In the genomic region with DNA sequence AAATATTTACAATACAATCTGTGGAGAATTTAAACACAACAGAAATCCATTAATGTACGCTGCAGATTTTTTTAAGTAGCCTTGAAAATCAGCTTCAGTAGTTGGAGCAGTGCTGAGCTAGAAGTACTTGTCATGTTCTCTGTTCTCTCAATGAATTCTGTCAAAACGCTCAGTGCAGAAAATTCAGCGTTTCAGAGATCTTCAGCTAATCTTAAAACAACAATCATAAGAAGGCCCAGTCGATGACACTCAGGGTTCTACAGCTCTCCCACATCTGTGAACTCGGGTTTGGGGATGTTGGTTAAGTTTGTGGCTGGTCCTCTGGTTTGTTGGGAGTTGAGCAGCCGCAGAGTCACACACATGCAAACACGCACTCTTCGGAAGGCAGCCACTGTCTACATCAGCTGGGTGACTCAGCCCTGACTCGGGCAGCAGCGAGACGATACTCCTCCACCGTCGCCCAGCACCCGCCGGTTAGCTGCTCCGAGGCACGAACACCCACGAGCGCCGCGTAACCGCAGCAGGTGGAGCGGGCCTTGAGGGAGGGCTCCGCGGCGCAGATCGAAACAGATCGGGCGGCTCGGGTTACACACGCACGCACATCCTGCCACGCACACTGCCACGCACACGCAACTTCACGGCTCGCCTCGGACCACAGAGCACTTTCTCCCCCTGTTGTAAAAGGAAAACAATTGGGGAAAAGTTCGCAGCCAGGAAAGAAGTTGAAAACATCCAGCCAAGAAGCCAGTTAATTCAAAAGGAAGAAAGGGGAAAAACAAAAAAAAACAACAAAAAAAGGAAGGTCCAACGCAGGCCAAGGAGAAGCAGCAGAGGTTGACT, we compare ENCODE assay signal across 1 cellular context.
A peak's percentile ranks its signal among the peaks of the same experiment; 100 is the strongest.
TF ChIP-seq lines count a peak whose summit lies in the region.

No MANE protein-coding gene starts in this region.

TF ChIP-seq in HepG2, 621 proteins besides CTCF, POLR2A, EP300 and RAD21 (continued from another document and continues in another):
- TF ChIP-seq, protein P1, sequence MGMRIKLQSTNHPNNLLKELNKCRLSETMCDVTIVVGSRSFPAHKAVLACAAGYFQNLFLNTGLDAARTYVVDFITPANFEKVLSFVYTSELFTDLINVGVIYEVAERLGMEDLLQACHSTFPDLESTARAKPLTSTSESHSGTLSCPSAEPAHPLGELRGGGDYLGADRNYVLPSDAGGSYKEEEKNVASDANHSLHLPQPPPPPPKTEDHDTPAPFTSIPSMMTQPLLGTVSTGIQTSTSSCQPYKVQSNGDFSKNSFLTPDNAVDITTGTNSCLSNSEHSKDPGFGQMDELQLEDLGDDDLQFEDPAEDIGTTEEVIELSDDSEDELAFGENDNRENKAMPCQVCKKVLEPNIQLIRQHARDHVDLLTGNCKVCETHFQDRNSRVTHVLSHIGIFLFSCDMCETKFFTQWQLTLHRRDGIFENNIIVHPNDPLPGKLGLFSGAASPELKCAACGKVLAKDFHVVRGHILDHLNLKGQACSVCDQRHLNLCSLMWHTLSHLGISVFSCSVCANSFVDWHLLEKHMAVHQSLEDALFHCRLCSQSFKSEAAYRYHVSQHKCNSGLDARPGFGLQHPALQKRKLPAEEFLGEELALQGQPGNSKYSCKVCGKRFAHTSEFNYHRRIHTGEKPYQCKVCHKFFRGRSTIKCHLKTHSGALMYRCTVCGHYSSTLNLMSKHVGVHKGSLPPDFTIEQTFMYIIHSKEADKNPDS (CRISPR knock-in tag; IDR thresholded peaks at IDR 0.05): no peak
- TF ChIP-seq, protein P2, sequence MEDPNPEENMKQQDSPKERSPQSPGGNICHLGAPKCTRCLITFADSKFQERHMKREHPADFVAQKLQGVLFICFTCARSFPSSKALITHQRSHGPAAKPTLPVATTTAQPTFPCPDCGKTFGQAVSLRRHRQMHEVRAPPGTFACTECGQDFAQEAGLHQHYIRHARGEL (CRISPR knock-in tag; IDR thresholded peaks at IDR 0.05): no peak
- TF ChIP-seq SPEN (CRISPR knock-in tag; IDR thresholded peaks at IDR 0.05; ENCODE audit: low read depth): no peak; the same call in 1 of the 2 replicates
- TF ChIP-seq NR2F2 (IDR thresholded peaks at IDR 0.05; ENCODE audit: borderline replicate concordance, low read depth): no peak
- TF ChIP-seq, protein P3, sequence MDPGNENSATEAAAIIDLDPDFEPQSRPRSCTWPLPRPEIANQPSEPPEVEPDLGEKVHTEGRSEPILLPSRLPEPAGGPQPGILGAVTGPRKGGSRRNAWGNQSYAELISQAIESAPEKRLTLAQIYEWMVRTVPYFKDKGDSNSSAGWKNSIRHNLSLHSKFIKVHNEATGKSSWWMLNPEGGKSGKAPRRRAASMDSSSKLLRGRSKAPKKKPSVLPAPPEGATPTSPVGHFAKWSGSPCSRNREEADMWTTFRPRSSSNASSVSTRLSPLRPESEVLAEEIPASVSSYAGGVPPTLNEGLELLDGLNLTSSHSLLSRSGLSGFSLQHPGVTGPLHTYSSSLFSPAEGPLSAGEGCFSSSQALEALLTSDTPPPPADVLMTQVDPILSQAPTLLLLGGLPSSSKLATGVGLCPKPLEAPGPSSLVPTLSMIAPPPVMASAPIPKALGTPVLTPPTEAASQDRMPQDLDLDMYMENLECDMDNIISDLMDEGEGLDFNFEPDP (CRISPR knock-in tag; conservative IDR thresholded peaks at IDR 0.05): no peak
- no peak for TF ChIP-seq HNRNPUL1 (IDR thresholded peaks at IDR 0.05; ENCODE audit: low read depth, low read length)
- no peak for TF ChIP-seq ZNF615 (CRISPR knock-in tag; IDR thresholded peaks at IDR 0.05; ENCODE audit: borderline replicate concordance)
- TF ChIP-seq, protein P4, sequence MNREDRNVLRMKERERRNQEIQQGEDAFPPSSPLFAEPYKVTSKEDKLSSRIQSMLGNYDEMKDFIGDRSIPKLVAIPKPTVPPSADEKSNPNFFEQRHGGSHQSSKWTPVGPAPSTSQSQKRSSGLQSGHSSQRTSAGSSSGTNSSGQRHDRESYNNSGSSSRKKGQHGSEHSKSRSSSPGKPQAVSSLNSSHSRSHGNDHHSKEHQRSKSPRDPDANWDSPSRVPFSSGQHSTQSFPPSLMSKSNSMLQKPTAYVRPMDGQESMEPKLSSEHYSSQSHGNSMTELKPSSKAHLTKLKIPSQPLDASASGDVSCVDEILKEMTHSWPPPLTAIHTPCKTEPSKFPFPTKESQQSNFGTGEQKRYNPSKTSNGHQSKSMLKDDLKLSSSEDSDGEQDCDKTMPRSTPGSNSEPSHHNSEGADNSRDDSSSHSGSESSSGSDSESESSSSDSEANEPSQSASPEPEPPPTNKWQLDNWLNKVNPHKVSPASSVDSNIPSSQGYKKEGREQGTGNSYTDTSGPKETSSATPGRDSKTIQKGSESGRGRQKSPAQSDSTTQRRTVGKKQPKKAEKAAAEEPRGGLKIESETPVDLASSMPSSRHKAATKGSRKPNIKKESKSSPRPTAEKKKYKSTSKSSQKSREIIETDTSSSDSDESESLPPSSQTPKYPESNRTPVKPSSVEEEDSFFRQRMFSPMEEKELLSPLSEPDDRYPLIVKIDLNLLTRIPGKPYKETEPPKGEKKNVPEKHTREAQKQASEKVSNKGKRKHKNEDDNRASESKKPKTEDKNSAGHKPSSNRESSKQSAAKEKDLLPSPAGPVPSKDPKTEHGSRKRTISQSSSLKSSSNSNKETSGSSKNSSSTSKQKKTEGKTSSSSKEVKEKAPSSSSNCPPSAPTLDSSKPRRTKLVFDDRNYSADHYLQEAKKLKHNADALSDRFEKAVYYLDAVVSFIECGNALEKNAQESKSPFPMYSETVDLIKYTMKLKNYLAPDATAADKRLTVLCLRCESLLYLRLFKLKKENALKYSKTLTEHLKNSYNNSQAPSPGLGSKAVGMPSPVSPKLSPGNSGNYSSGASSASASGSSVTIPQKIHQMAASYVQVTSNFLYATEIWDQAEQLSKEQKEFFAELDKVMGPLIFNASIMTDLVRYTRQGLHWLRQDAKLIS (CRISPR knock-in tag; IDR thresholded peaks at IDR 0.05): no peak
- TF ChIP-seq ZMYM3 (CRISPR knock-in tag; IDR thresholded peaks at IDR 0.05): no peak
- TF ChIP-seq, protein P5, sequence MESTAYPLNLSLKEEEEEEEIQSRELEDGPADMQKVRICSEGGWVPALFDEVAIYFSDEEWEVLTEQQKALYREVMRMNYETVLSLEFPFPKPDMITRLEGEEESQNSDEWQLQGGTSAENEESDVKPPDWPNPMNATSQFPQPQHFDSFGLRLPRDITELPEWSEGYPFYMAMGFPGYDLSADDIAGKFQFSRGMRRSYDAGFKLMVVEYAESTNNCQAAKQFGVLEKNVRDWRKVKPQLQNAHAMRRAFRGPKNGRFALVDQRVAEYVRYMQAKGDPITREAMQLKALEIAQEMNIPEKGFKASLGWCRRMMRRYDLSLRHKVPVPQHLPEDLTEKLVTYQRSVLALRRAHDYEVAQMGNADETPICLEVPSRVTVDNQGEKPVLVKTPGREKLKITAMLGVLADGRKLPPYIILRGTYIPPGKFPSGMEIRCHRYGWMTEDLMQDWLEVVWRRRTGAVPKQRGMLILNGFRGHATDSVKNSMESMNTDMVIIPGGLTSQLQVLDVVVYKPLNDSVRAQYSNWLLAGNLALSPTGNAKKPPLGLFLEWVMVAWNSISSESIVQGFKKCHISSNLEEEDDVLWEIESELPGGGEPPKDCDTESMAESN (CRISPR knock-in tag; conservative IDR thresholded peaks at IDR 0.05): no peak; the same call in 1 of the 2 replicates
- TF ChIP-seq HMGA1 (CRISPR knock-in tag; conservative IDR thresholded peaks at IDR 0.05): no peak
- peak; percentile 9; the same call in 1 of the 2 replicates for TF ChIP-seq RXRB (CRISPR knock-in tag; IDR thresholded peaks at IDR 0.05; ENCODE audit: borderline replicate concordance)
- no peak for TF ChIP-seq ZNF773 (CRISPR knock-in tag; IDR thresholded peaks at IDR 0.05; ENCODE audit: borderline replicate concordance)
- TF ChIP-seq, protein P6, sequence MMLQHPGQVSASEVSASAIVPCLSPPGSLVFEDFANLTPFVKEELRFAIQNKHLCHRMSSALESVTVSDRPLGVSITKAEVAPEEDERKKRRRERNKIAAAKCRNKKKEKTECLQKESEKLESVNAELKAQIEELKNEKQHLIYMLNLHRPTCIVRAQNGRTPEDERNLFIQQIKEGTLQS (CRISPR knock-in tag; IDR thresholded peaks at IDR 0.05): peak; percentile 41; the same call in 1 of the 2 replicates
- no peak for TF ChIP-seq SCMH1 (CRISPR knock-in tag; IDR thresholded peaks at IDR 0.05; ENCODE audit: borderline replicate concordance)
- TF ChIP-seq, protein P7, sequence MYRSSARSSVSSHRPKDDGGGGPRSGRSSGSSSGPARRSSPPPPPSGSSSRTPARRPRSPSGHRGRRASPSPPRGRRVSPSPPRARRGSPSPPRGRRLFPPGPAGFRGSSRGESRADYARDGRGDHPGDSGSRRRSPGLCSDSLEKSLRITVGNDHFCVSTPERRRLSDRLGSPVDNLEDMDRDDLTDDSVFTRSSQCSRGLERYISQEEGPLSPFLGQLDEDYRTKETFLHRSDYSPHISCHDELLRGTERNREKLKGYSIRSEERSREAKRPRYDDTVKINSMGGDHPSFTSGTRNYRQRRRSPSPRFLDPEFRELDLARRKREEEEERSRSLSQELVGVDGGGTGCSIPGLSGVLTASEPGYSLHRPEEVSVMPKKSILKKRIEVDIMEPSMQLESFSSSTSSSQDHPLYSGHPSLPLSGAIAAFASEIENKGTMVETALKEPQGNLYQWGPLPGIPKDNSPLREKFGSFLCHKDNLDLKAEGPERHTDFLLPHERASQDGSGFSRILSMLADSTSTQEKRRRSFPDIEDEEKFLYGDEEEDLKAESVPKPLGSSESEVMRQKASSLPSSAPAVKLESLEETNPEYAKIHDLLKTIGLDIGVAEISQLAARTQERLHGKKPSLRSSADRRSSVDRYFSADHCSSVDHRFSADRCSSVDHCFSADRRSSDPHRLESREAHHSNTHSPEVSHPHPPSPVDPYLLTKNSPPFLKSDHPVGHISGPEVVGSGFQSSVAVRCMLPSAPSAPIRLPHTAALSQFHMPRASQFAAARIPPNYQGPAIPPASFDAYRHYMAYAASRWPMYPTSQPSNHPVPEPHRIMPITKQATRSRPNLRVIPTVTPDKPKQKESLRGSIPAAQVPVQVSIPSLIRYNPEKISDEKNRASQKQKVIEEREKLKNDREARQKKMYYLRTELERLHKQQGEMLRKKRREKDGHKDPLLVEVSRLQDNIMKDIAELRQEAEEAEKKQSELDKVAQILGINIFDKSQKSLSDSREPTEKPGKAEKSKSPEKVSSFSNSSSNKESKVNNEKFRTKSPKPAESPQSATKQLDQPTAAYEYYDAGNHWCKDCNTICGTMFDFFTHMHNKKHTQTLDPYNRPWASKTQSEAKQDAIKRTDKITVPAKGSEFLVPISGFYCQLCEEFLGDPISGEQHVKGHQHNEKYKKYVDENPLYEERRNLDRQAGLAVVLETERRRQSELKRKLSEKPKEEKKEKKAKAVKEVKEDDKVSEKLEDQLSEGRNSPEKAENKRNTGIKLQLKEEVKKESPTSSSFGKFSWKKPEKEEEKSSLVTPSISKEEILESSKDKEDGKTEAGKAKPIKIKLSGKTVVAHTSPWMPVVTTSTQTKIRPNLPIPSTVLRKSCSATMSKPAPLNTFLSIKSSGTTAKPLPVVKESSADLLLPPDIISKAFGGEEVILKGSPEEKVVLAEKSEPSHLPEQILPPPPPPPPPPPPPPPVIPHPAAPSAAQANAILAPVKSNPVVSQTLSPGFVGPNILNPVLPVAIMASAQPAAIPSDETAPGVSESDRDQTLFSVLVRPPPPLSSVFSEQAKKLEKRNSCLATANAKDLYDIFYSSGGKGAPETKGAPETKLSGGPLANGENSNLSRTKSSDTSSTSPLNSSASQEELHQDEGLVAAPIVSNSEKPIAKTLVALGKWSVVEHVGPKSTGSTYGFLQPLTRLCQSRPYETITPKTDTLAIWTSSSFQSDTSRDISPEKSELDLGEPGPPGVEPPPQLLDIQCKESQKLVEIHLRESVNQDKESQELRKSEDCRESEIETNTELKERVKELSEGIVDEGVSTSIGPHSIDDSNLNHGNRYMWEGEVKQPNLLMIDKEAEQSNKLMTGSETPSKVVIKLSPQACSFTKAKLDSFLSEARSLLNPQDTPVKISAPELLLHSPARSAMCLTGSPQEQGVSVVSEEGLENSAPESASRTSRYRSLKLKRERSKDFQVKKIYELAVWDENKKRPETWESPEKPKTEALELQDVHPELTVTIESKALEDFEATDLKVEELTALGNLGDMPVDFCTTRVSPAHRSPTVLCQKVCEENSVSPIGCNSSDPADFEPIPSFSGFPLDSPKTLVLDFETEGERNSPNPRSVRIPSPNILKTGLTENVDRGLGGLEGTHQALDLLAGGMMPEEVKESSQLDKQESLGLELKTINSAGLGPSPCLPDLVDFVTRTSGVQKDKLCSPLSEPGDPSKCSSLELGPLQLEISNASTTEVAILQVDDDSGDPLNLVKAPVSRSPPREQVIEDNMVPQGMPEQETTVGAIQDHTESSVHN (CRISPR knock-in tag; IDR thresholded peaks at IDR 0.05): no peak
- TF ChIP-seq MTF1 (CRISPR knock-in tag; IDR thresholded peaks at IDR 0.05): no peak
- no peak for TF ChIP-seq SP4 (CRISPR knock-in tag; IDR thresholded peaks at IDR 0.05)
- TF ChIP-seq EHMT2 (IDR thresholded peaks at IDR 0.05; ENCODE audit: borderline replicate concordance, low read depth, low read length): no peak
- no peak for TF ChIP-seq ZNF326 (CRISPR knock-in tag; IDR thresholded peaks at IDR 0.05; ENCODE audit: borderline replicate concordance)
- no peak for TF ChIP-seq ZNF83 (CRISPR knock-in tag; IDR thresholded peaks at IDR 0.05; ENCODE audit: borderline replicate concordance)
- TF ChIP-seq, protein P8, sequence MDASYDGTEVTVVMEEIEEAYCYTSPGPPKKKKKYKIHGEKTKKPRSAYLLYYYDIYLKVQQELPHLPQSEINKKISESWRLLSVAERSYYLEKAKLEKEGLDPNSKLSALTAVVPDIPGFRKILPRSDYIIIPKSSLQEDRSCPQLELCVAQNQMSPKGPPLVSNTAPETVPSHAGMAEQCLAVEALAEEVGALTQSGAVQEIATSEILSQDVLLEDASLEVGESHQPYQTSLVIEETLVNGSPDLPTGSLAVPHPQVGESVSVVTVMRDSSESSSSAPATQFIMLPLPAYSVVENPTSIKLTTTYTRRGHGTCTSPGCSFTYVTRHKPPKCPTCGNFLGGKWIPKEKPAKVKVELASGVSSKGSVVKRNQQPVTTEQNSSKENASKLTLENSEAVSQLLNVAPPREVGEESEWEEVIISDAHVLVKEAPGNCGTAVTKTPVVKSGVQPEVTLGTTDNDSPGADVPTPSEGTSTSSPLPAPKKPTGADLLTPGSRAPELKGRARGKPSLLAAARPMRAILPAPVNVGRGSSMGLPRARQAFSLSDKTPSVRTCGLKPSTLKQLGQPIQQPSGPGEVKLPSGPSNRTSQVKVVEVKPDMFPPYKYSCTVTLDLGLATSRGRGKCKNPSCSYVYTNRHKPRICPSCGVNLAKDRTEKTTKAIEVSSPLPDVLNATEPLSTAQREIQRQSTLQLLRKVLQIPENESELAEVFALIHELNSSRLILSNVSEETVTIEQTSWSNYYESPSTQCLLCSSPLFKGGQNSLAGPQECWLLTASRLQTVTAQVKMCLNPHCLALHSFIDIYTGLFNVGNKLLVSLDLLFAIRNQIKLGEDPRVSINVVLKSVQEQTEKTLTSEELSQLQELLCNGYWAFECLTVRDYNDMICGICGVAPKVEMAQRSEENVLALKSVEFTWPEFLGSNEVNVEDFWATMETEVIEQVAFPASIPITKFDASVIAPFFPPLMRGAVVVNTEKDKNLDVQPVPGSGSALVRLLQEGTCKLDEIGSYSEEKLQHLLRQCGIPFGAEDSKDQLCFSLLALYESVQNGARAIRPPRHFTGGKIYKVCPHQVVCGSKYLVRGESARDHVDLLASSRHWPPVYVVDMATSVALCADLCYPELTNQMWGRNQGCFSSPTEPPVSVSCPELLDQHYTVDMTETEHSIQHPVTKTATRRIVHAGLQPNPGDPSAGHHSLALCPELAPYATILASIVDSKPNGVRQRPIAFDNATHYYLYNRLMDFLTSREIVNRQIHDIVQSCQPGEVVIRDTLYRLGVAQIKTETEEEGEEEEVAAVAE (CRISPR knock-in tag; IDR thresholded peaks at IDR 0.05; ENCODE audit: borderline replicate concordance): no peak
